In genomic region chr7:158750702-158751101, GRCh38 we compare ENCODE assay signal across 33 cellular contexts.
"Had no signal": no experiment of that assay in that cellular context is flagged by ENCODE, and none has a peak within 500 bp of the region (broad histone marks: within the 10 kb centered on the region; RNA-seq: fewer than 3 reads in every experiment).

No MANE protein-coding gene starts in this region.

- H3K4me3 Mint-ChIP-seq: activated B cell treated with CpG ODN at 0.5 μM for 24 hours; activated naive CD4-positive, alpha-beta T cell treated with anti-CD3 and anti-CD28 coated beads for 36 hours; activated naive CD8-positive, alpha-beta T cell treated with anti-CD3 and anti-CD28 coated beads, Interleukin-2, amount 10 ng/mL, durations not matched to agents 7 days and 5 days; activated T-cell treated with anti-CD3 and anti-CD28 coated beads, Interleukin-2, amount 50 U/mL, for 4 hours; activated T-helper 1 cell treated with anti-CD3 and anti-CD28 coated beads, Interleukin-12 subunit alpha, Interleukin-12 subunit beta, Interleukin-2, Interleukin-4 antibody, amounts not matched to agents 30 ng/mL and 10 ng/mL and 1 ng/mL, durations not matched to agents 14 hours and 24 hours and 36 hours; central memory CD8-positive, alpha-beta T cell; dendritic cell treated with granulocyte-macrophage colony-stimulating factor and Interleukin-4, amounts not matched to agents 40 ng/mL and 50 ng/mL, for 4 days; effector memory CD8-positive, alpha-beta T cell; T-helper 17 cell; T-helper 2 cell treated with Interferon-gamma antibody and Interleukin-4, amounts not matched to agents 5 μg/mL and 100 μg/mL, for 36 hours had no signal

- H3K4me1 ChIP-seq: gastrocnemius medialis had no signal

- DNase-seq: activated B cell treated with CpG ODN at 0.5 μM for 24 hours; activated CD4-positive, alpha-beta T cell treated with anti-CD3 and anti-CD28 coated beads for 48 hours; activated CD4-positive, alpha-beta T cell treated with anti-CD3 and anti-CD28 coated beads, Interleukin-2, amount 50 U/mL, for 1 hour; activated CD4-positive, alpha-beta T cell treated with anti-CD3 and anti-CD28 coated beads, Interleukin-2, amount 50 U/mL, for 48 hours; activated CD8-positive, alpha-beta memory T cell treated with anti-CD3 and anti-CD28 coated beads, Interleukin-2, amount 50 U/mL, for 48 hours; activated effector memory CD4-positive, alpha-beta T cell treated with anti-CD3 and anti-CD28 coated beads, Interleukin-2, amount 50 U/mL, for 16 hours; activated naive CD4-positive, alpha-beta T cell treated with anti-CD3 and anti-CD28 coated beads for 36 hours; activated naive CD8-positive, alpha-beta T cell treated with anti-CD3 and anti-CD28 coated beads, Interleukin-2, amount 10 ng/mL, durations not matched to agents 7 days and 5 days; activated T-cell treated with anti-CD3 and anti-CD28 coated beads for 4 hours; activated T-cell treated with anti-CD3 and anti-CD28 coated beads, Interleukin-2, amount 50 U/mL, for 4 hours; amniotic stem cell; anterior cingulate cortex; brain microvascular endothelial cell; dorsolateral prefrontal cortex; effector memory CD8-positive, alpha-beta T cell; erythroblast; esophagus squamous epithelium; gastrocnemius medialis; glutamatergic neuron; heart left ventricle; T-helper 1 cell; T-helper 17 cell; T1000; WERI-Rb-1 had no signal

- H3K36me3 ChIP-seq: WERI-Rb-1 had no signal

- H3K9me3 ChIP-seq: esophagus squamous epithelium, gastrocnemius medialis, heart left ventricle had no signal

- ATAC-seq: activated CD4-positive, CD25-positive, alpha-beta regulatory T cell treated with anti-CD3 and anti-CD28 coated beads, Interleukin-2, amount 50 U/mL, for 24 hours; activated T-cell treated with anti-CD3 and anti-CD28 coated beads, Interleukin-2, amount 50 U/mL, for 4 hours; effector memory CD8-positive, alpha-beta T cell; gastrocnemius medialis; heart left ventricle; T-helper 17 cell had no signal

- H3K27me3 ChIP-seq: brain microvascular endothelial cell, dorsolateral prefrontal cortex, esophagus squamous epithelium, gastrocnemius medialis, heart left ventricle had no signal

- H3K4me1 Mint-ChIP-seq: activated B cell treated with CpG ODN at 0.5 μM for 24 hours; central memory CD8-positive, alpha-beta T cell had no signal

- H3K27ac Mint-ChIP-seq: activated B cell treated with CpG ODN at 0.5 μM for 24 hours; activated naive CD4-positive, alpha-beta T cell treated with anti-CD3 and anti-CD28 coated beads for 36 hours; activated naive CD8-positive, alpha-beta T cell treated with anti-CD3 and anti-CD28 coated beads, Interleukin-2, amount 10 ng/mL, durations not matched to agents 7 days and 5 days; activated T-helper 1 cell treated with anti-CD3 and anti-CD28 coated beads, Interleukin-12 subunit alpha, Interleukin-12 subunit beta, Interleukin-2, Interleukin-4 antibody, amounts not matched to agents 30 ng/mL and 10 ng/mL and 1 ng/mL, durations not matched to agents 14 hours and 24 hours and 36 hours; activated T-helper 2 cell treated with anti-CD3 and anti-CD28 coated beads, Interferon-gamma antibody, Interleukin-2, Interleukin-4, amounts not matched to agents 10 μg/mL and 5 μg/mL and 100 μg/mL, durations not matched to agents 14 hours and 24 hours and 36 hours; dendritic cell treated with granulocyte-macrophage colony-stimulating factor and Interleukin-4, amounts not matched to agents 40 ng/mL and 50 ng/mL, for 4 days; T-helper 17 cell; T-helper 2 cell treated with Interferon-gamma antibody and Interleukin-4, amounts not matched to agents 5 μg/mL and 100 μg/mL, for 36 hours had no signal

- H3K4me3 ChIP-seq: coronary artery, dorsolateral prefrontal cortex, esophagus squamous epithelium, gastrocnemius medialis, heart left ventricle had no signal

- H3K27ac ChIP-seq: brain microvascular endothelial cell, coronary artery, dorsolateral prefrontal cortex, esophagus squamous epithelium, gastrocnemius medialis, heart left ventricle, WERI-Rb-1 had no signal

- H3K27me3 Mint-ChIP-seq: activated B cell treated with CpG ODN at 0.5 μM for 24 hours; activated naive CD8-positive, alpha-beta T cell treated with anti-CD3 and anti-CD28 coated beads, Interleukin-2, amount 10 ng/mL, durations not matched to agents 7 days and 5 days; central memory CD8-positive, alpha-beta T cell; dendritic cell treated with granulocyte-macrophage colony-stimulating factor and Interleukin-4, amounts not matched to agents 40 ng/mL and 50 ng/mL, for 4 days; effector memory CD8-positive, alpha-beta T cell; T-helper 17 cell had no signal

- H3K9me3 Mint-ChIP-seq: activated B cell treated with CpG ODN at 0.5 μM for 24 hours; activated naive CD4-positive, alpha-beta T cell treated with anti-CD3 and anti-CD28 coated beads for 36 hours; activated naive CD8-positive, alpha-beta T cell treated with anti-CD3 and anti-CD28 coated beads, Interleukin-2, amount 10 ng/mL, durations not matched to agents 7 days and 5 days; activated T-cell treated with anti-CD3 and anti-CD28 coated beads, Interleukin-2, amount 50 U/mL, for 4 hours; activated T-helper 1 cell treated with anti-CD3 and anti-CD28 coated beads, Interleukin-12 subunit alpha, Interleukin-12 subunit beta, Interleukin-2, Interleukin-4 antibody, amounts not matched to agents 30 ng/mL and 10 ng/mL and 1 ng/mL, durations not matched to agents 14 hours and 24 hours and 36 hours; activated T-helper 2 cell treated with anti-CD3 and anti-CD28 coated beads, Interferon-gamma antibody, Interleukin-2, Interleukin-4, amounts not matched to agents 10 μg/mL and 5 μg/mL and 100 μg/mL, durations not matched to agents 14 hours and 24 hours and 36 hours; central memory CD8-positive, alpha-beta T cell; dendritic cell treated with granulocyte-macrophage colony-stimulating factor and Interleukin-4, amounts not matched to agents 40 ng/mL and 50 ng/mL, for 4 days; effector memory CD8-positive, alpha-beta T cell; T-helper 2 cell treated with Interferon-gamma antibody and Interleukin-4, amounts not matched to agents 5 μg/mL and 100 μg/mL, for 36 hours had no signal

- FAIRE-seq: astrocyte, bronchial epithelial cell had no signal
